ENCODE assay signal across 21 cellular contexts in genomic region chrX:52577464-52578173, GRCh38.
DNase-seq lines count a peak whose midpoint lies in the region; ATAC-seq and TF ChIP-seq lines count a peak whose summit lies in the region.
"Had no signal": no experiment of that assay in that cellular context is flagged by ENCODE, and none has a peak within 500 bp of the region (broad histone marks: within the 10 kb centered on the region; RNA-seq: fewer than 3 reads in every experiment).

No MANE protein-coding gene starts in this region.

- peaks cover 30% of the 10 kb centered on the region for H3K9me3 Mint-ChIP-seq in mesothelial cell of epicardium
- peaks cover 6% of the 10 kb centered on the region for H3K9me3 Mint-ChIP-seq in type B pancreatic cell
- H3K9me3 Mint-ChIP-seq: CD4-positive, alpha-beta T cell had no signal

- no peak for ATAC-seq in HG03460 (IDR thresholded peaks at IDR 0.05; ENCODE audit: unreplicated experiment)
- ATAC-seq: PC-3, Right ventricle myocardium inferior had no signal

- WGBS in esophagus squamous epithelium, 2 donors = 82 to 83% methylated on average over 8 to 10 of the region's 15 CpGs

- H3K27ac ChIP-seq in Peyer's patch = peak overlapping the region in 2 of 4 donors; percentile 63 to 77
- peak overlapping the region; percentile 49 to 81 (median 68) for H3K27ac ChIP-seq in esophagus squamous epithelium
- H3K27ac ChIP-seq: HL-60 had no signal

- H3K4me3 ChIP-seq in Peyer's patch (peak overlapping the region in 2 of 4 donors; percentile 5 to 24), esophagus squamous epithelium (no peak overlapping the region)
- H3K4me3 ChIP-seq: HAP-1, SK-N-MC had no signal

- no peak for TF ChIP-seq POLR2A in Peyer's patch (IDR thresholded peaks at IDR 0.05)
- TF ChIP-seq POLR2A in esophagus squamous epithelium (IDR thresholded peaks at IDR 0.05) = no peak

- intact Hi-C loops in esophagus squamous epithelium (cut with DNase I) = no loop called here

- H3K36me3 ChIP-seq in Peyer's patch (no peaks in the 10 kb centered on the region), esophagus squamous epithelium (no peaks in the 10 kb centered on the region)
- H3K36me3 ChIP-seq: HAP-1 had no signal

- no peaks in the 10 kb centered on the region for H3K27me3 ChIP-seq in Peyer's patch
- no peaks in the 10 kb centered on the region for H3K27me3 ChIP-seq in esophagus squamous epithelium

- DNase-seq in Peyer's patch = peak in 2 of 3 donors; percentile 64 to 77
- no peak for DNase-seq in esophagus squamous epithelium (lab: John Stamatoyannopoulos, UW)
- DNase-seq in mesothelial cell of epicardium (ENCODE audit: low spot score in 2 of 2, unreplicated experiment in 2 of 2) = no peak
- no peak for DNase-seq in type B pancreatic cell (ENCODE audit: extremely low spot score, unreplicated experiment)
- DNase-seq in activated naive CD4-positive, alpha-beta T cell (lab: John Stamatoyannopoulos, UW) = no peak
- no peak for DNase-seq in HK-2 (ENCODE audit: unreplicated experiment)
- DNase-seq: CD4-positive, alpha-beta T cell; DND-41; GF-D8; KBM-7; NCI-H1092; NCI-H2107; NCI-H226; NCI-H526 treated with DMSO at 0.1 percent for 48 hours had no signal

- H3K27ac Mint-ChIP-seq in mesothelial cell of epicardium (peak overlapping the region; percentile 75), type B pancreatic cell (peak overlapping the region; percentile 80)
- H3K27ac Mint-ChIP-seq: B cell; CD4-positive, alpha-beta T cell had no signal

- H3K27me3 Mint-ChIP-seq in mesothelial cell of epicardium (ENCODE audit: low read depth) (no peaks in the 10 kb centered on the region), type B pancreatic cell (no peaks in the 10 kb centered on the region)

- no peaks in the 10 kb centered on the region for H3K4me1 ChIP-seq in Peyer's patch
- H3K4me1 ChIP-seq in esophagus squamous epithelium = peaks cover 0 to 27% (median 0%) of the 10 kb centered on the region in 3 donors
- H3K4me1 ChIP-seq: HAP-1 had no signal

- H3K4me3 Mint-ChIP-seq in mesothelial cell of epicardium = no peak overlapping the region
- H3K4me3 Mint-ChIP-seq in type B pancreatic cell = no peak overlapping the region
- H3K4me3 Mint-ChIP-seq: B cell; CD4-positive, alpha-beta T cell had no signal

- TF ChIP-seq CTCF in Peyer's patch (IDR thresholded peaks at IDR 0.05) (no peak), esophagus squamous epithelium (IDR thresholded peaks at IDR 0.05) (no peak), mesothelial cell of epicardium (IDR thresholded peaks at IDR 0.05; ENCODE audit: unreplicated experiment) (no peak), type B pancreatic cell (conservative IDR thresholded peaks at IDR 0.05) (no peak)

- H3K9me3 ChIP-seq in Peyer's patch = no peaks in the 10 kb centered on the region
- H3K9me3 ChIP-seq in esophagus squamous epithelium = no peaks in the 10 kb centered on the region
- H3K9me3 ChIP-seq: HAP-1 had no signal

- H3K4me1 Mint-ChIP-seq in mesothelial cell of epicardium (peaks cover 12% of the 10 kb centered on the region), type B pancreatic cell (ENCODE audit: unreplicated experiment) (no peaks in the 10 kb centered on the region)

- H3K36me3 Mint-ChIP-seq in mesothelial cell of epicardium (no peaks in the 10 kb centered on the region), type B pancreatic cell (no peaks in the 10 kb centered on the region)

Comparison
In these comparisons a context has a peak if more than half of its experiments do, and no peak if none do; other contexts are left out.
1. DNase-seq: peak in Peyer's patch (2 of 3); none in esophagus squamous epithelium (single experiment), mesothelial cell of epicardium (0 of 2), type B pancreatic cell (single experiment), activated naive CD4-positive, alpha-beta T cell (0 of 4) and HK-2 (single experiment).